16 cellular contexts compared by ENCODE assay signal in genomic region chr5:28156981-28157380, GRCh38.
"Had no signal": no experiment of that assay in that cellular context is flagged by ENCODE, and none has a peak within 500 bp of the region (broad histone marks: within the 10 kb centered on the region; RNA-seq: fewer than 3 reads in every experiment).

No MANE protein-coding gene starts in this region.

- H3K4me3 ChIP-seq: cardiac muscle cell, prostate gland, right lobe of liver, tibial nerve had no signal

- H3K27ac ChIP-seq: cardiac muscle cell, prostate gland, right lobe of liver, tibial nerve had no signal

- H3K36me3 ChIP-seq: cardiac muscle cell, prostate gland, right lobe of liver, tibial nerve had no signal

- H3K27ac Mint-ChIP-seq: activated B cell treated with CpG ODN at 0.5 μM for 24 hours; activated CD4-positive, alpha-beta T cell treated with anti-CD3 and anti-CD28 coated beads, Interleukin-2, amount 10 ng/mL, durations not matched to agents 24 days and 14 days; activated naive CD8-positive, alpha-beta T cell; naive thymus-derived CD8-positive, alpha-beta T cell; stimulated activated naive B cell treated with anti-CD40 and anti-IgM and Interleukin-4, amounts not matched to agents 10 μg/mL and 1 μg/mL and 100 μg/mL, for 72 hours; T-helper 1 cell treated with Interleukin-12 subunit alpha and Interleukin-12 subunit beta and Interleukin-4 antibody, amounts not matched to agents 30 μg/mL and 1 μg/mL, for 36 hours had no signal

- H3K27me3 ChIP-seq: cardiac muscle cell, right lobe of liver, tibial nerve had no signal

- DNase-seq: activated B cell treated with CpG ODN at 0.5 μM for 24 hours; activated CD4-positive, alpha-beta T cell treated with anti-CD3 and anti-CD28 coated beads, Interleukin-2, amount 10 ng/mL, durations not matched to agents 24 days and 14 days; activated T-cell treated with anti-CD3 and anti-CD28 coated beads for 4 hours; anterior cingulate cortex; mammary epithelial cell; naive thymus-derived CD8-positive, alpha-beta T cell; occipital lobe; right lobe of liver; stimulated activated CD4-positive, alpha-beta T cell treated with anti-CD3 and anti-CD28 coated beads, Interleukin-2, amount 100 ng/mL, for 24 hours; stimulated activated naive B cell treated with anti-CD40 and anti-IgM and Interleukin-4, amounts not matched to agents 10 μg/mL and 1 μg/mL and 100 μg/mL, for 72 hours had no signal

- H3K4me3 Mint-ChIP-seq: activated B cell treated with CpG ODN at 0.5 μM for 24 hours; activated CD4-positive, alpha-beta T cell treated with anti-CD3 and anti-CD28 coated beads, Interleukin-2, amount 10 ng/mL, durations not matched to agents 24 days and 14 days; activated naive CD8-positive, alpha-beta T cell; naive thymus-derived CD8-positive, alpha-beta T cell; stimulated activated naive B cell treated with anti-CD40 and anti-IgM and Interleukin-4, amounts not matched to agents 10 μg/mL and 1 μg/mL and 100 μg/mL, for 72 hours; T-helper 1 cell treated with Interleukin-12 subunit alpha and Interleukin-12 subunit beta and Interleukin-4 antibody, amounts not matched to agents 30 μg/mL and 1 μg/mL, for 36 hours had no signal

- H3K36me3 Mint-ChIP-seq: activated naive CD8-positive, alpha-beta T cell; naive thymus-derived CD8-positive, alpha-beta T cell; stimulated activated naive B cell treated with anti-CD40 and anti-IgM and Interleukin-4, amounts not matched to agents 10 μg/mL and 1 μg/mL and 100 μg/mL, for 72 hours had no signal

- H3K4me1 Mint-ChIP-seq: activated B cell treated with CpG ODN at 0.5 μM for 24 hours; activated CD4-positive, alpha-beta T cell treated with anti-CD3 and anti-CD28 coated beads, Interleukin-2, amount 10 ng/mL, durations not matched to agents 24 days and 14 days; naive thymus-derived CD8-positive, alpha-beta T cell; stimulated activated naive B cell treated with anti-CD40 and anti-IgM and Interleukin-4, amounts not matched to agents 10 μg/mL and 1 μg/mL and 100 μg/mL, for 72 hours had no signal

- ATAC-seq: naive thymus-derived CD8-positive, alpha-beta T cell; right lobe of liver; SK-N-SH treated with all-trans-retinoic acid at 6 μM for 48 hours; stimulated activated naive B cell treated with anti-CD40 and anti-IgM and Interleukin-4, amounts not matched to agents 10 μg/mL and 1 μg/mL and 100 μg/mL, for 72 hours had no signal

- H3K4me1 ChIP-seq: prostate gland, right lobe of liver had no signal

- H3K9me3 ChIP-seq: prostate gland, right lobe of liver, tibial nerve had no signal

- H3K27me3 Mint-ChIP-seq: activated B cell treated with CpG ODN at 0.5 μM for 24 hours; activated CD4-positive, alpha-beta T cell treated with anti-CD3 and anti-CD28 coated beads, Interleukin-2, amount 10 ng/mL, durations not matched to agents 24 days and 14 days; activated naive CD8-positive, alpha-beta T cell; naive thymus-derived CD8-positive, alpha-beta T cell; stimulated activated naive B cell treated with anti-CD40 and anti-IgM and Interleukin-4, amounts not matched to agents 10 μg/mL and 1 μg/mL and 100 μg/mL, for 72 hours had no signal
